In genomic region chr17:65020284-65020683, GRCh38 we compare ENCODE assay signal across 12 cellular contexts. TPM values are rescaled to one million over a fixed set of nuclear protein-coding genes. Genes with fewer than 3 reads are reported as not detected.
DNase-seq lines count a peak whose midpoint lies in the region; ATAC-seq, FAIRE-seq and TF ChIP-seq lines count a peak whose summit lies in the region.
"Had no signal": no experiment of that assay in that cellular context is flagged by ENCODE, and none has a peak within 500 bp of the region (broad histone marks: within the 10 kb centered on the region; RNA-seq: fewer than 3 reads in every experiment).

No MANE protein-coding gene starts in this region.

- in situ Hi-C loops in IMR-90 (cut with MboI; ENCODE audit: low sequenced_read_pairs), result no loop called here

- no peaks in the 10 kb centered on the region for H3K9me3 Mint-ChIP-seq in astrocyte (ENCODE audit: unreplicated experiment)
- H3K9me3 Mint-ChIP-seq in memory B cell, result no peaks in the 10 kb centered on the region
- H3K9me3 Mint-ChIP-seq: activated naive CD8-positive, alpha-beta T cell treated with anti-CD3 and anti-CD28 coated beads, Interleukin-2, amount 10 ng/mL, durations not matched to agents 7 days and 5 days had no signal

- no peak overlapping the region for H3K23ac ChIP-seq in IMR-90 (ENCODE audit: low read depth, low read length)

- H3K79me1 ChIP-seq in IMR-90 (ENCODE audit: low read depth in 1 of 2, low read length in 2 of 2), result peaks cover 35 to 80% of the 10 kb centered on the region in 2 experiments

- no peak overlapping the region for H4K91ac ChIP-seq in IMR-90 (ENCODE audit: insufficient read depth, low read depth, low read length)

- H3K14ac ChIP-seq in IMR-90 (replicated peaks; ENCODE audit: low read depth, low read length), result no peak overlapping the region

- CTCF ChIA-PET in IMR-90 (lab: Yijun Ruan, JAX), result interaction anchor here (0.6 to 1.5 kb wide), 2 partner anchors 14 to 28 kb away, joined by 3 to 4 read pairs; no protein-coding TSS in a partner anchor

- intact Hi-C loops in IMR-90 (cut with micrococcal nuclease), result loop anchor here (5.0 to 10.0 kb wide), 2 partner anchors 43 to 175 kb away; no protein-coding TSS in a partner anchor

- H3K79me2 ChIP-seq in astrocyte (ENCODE audit: insufficient read depth, low read length), result peaks cover 89% of the 10 kb centered on the region

- peaks cover 3% of the 10 kb centered on the region for H3K36me3 Mint-ChIP-seq in astrocyte (ENCODE audit: low read depth, unreplicated experiment)
- peaks cover 21% of the 10 kb centered on the region for H3K36me3 Mint-ChIP-seq in memory B cell

- ATAC-seq in IMR-90 (ENCODE audit: low read depth) (peak; percentile 52), memory B cell (ENCODE audit: low read depth) (no peak), HG03439 (IDR thresholded peaks at IDR 0.05; ENCODE audit: unreplicated experiment) (no peak), GM21360 (IDR thresholded peaks at IDR 0.05; ENCODE audit: unreplicated experiment) (no peak), HG02938 (IDR thresholded peaks at IDR 0.05; ENCODE audit: unreplicated experiment) (no peak)

- H3K4me1 Mint-ChIP-seq in astrocyte (ENCODE audit: low read depth, unreplicated experiment) (peaks cover 57% of the 10 kb centered on the region), memory B cell (peaks cover 36% of the 10 kb centered on the region)

- H3K27me3 ChIP-seq in IMR-90 (ENCODE audit: control insufficient read depth, insufficient read depth, low read length) (no peaks in the 10 kb centered on the region), astrocyte (ENCODE audit: insufficient read depth, low read length) (no peaks in the 10 kb centered on the region), tibial nerve (no peaks in the 10 kb centered on the region)
- H3K27me3 ChIP-seq: esophagus muscularis mucosa, thyroid gland had no signal

- peak overlapping the region; percentile 28; the same call in 1 of the 2 replicates for H3K27ac ChIP-seq in IMR-90 (ENCODE audit: insufficient read depth, low read length)
- H3K27ac ChIP-seq in astrocyte (ENCODE audit: low read depth, low read length), result no peak overlapping the region
- peak overlapping the region in 1 of 4 donors; percentile 55 for H3K27ac ChIP-seq in tibial nerve
- H3K27ac ChIP-seq: thyroid gland had no signal

- H4K20me1 ChIP-seq in IMR-90 (ENCODE audit: insufficient read depth, low read length) (peaks cover 92% of the 10 kb centered on the region), astrocyte (ENCODE audit: insufficient read depth, low read length) (peaks cover 72% of the 10 kb centered on the region)

- no peak for TF ChIP-seq RAD21 in IMR-90 (IDR thresholded peaks at IDR 0.05; ENCODE audit: low read length)

- H2AFZ ChIP-seq in IMR-90 (replicated peaks; ENCODE audit: low read length, poor library complexity), result no peak overlapping the region
- H2AFZ ChIP-seq in astrocyte (ENCODE audit: low read depth, low read length), result no peak overlapping the region

- TF ChIP-seq EP300 in tibial nerve (IDR thresholded peaks at IDR 0.05), result peak in 1 of 2 donors; percentile 63

- H3K36me3 ChIP-seq in IMR-90 (ENCODE audit: control insufficient read depth, insufficient read depth, low read length), result peaks cover 3% of the 10 kb centered on the region; the same call in 1 of the 2 replicates
- peaks cover 2% of the 10 kb centered on the region for H3K36me3 ChIP-seq in astrocyte (ENCODE audit: insufficient read depth, low read length)
- peaks cover 0 to 9% (median 0%) of the 10 kb centered on the region in 3 donors for H3K36me3 ChIP-seq in tibial nerve
- H3K36me3 ChIP-seq: thyroid gland had no signal

- no peak overlapping the region for H2AK9ac ChIP-seq in IMR-90 (replicated peaks; ENCODE audit: low read depth, low read length, poor library complexity)

- H3K27me3 Mint-ChIP-seq in astrocyte (ENCODE audit: low read depth, unreplicated experiment), result no peaks in the 10 kb centered on the region
- H3K27me3 Mint-ChIP-seq in memory B cell, result no peaks in the 10 kb centered on the region
- H3K27me3 Mint-ChIP-seq: activated naive CD8-positive, alpha-beta T cell treated with anti-CD3 and anti-CD28 coated beads, Interleukin-2, amount 10 ng/mL, durations not matched to agents 7 days and 5 days had no signal

- H3K4ac ChIP-seq in IMR-90 (ENCODE audit: low read depth, low read length), result no peak overlapping the region

- H3K56ac ChIP-seq in IMR-90 (ENCODE audit: extremely low read depth, insufficient read depth, low read length), result no peak overlapping the region

- TF ChIP-seq POLR2A in IMR-90 (IDR thresholded peaks at IDR 0.05; ENCODE audit: low read depth, low read length) (no peak), tibial nerve (IDR thresholded peaks at IDR 0.05) (no peak)

- H2BK120ac ChIP-seq in IMR-90 (ENCODE audit: low read depth, low read length), result no peak overlapping the region

- DNase-seq in AG10803 (ENCODE audit: low read depth) (peak; percentile 91), IMR-90 (peak; percentile 91), astrocyte (ENCODE audit: low read depth) (peak; percentile 26), memory B cell (ENCODE audit: low spot score in 2 of 2) (no peak), tibial nerve (ENCODE audit: low spot score in 2 of 2) (no peak)
- DNase-seq: activated naive CD8-positive, alpha-beta T cell treated with anti-CD3 and anti-CD28 coated beads, Interleukin-2, amount 10 ng/mL, durations not matched to agents 7 days and 5 days; stimulated activated CD4-positive, alpha-beta T cell treated with anti-CD3 and anti-CD28 coated beads, Interleukin-2, amount 100 ng/mL, for 24 hours; thyroid gland had no signal

- no CpG with 5 or more reads among the region's 3 CpGs for WGBS in IMR-90 (ENCODE audit: extremely low coverage in 2 of 2, insufficient read length in 1 of 2), 2 experiments
- 73 to 76% methylated on average over 3 of the region's 3 CpGs for WGBS in tibial nerve, 2 donors

- H3K4me3 ChIP-seq in AG10803 (ENCODE audit: low read length) (no peak overlapping the region), IMR-90 (ENCODE audit: insufficient read depth, low read depth, low read length) (no peak overlapping the region), astrocyte (ENCODE audit: insufficient read depth, low read depth, low read length) (no peak overlapping the region), tibial nerve (no peak overlapping the region)
- H3K4me3 ChIP-seq: esophagus muscularis mucosa, thyroid gland had no signal

- no peak overlapping the region; a peak in 1 of 4 replicates for H4K8ac ChIP-seq in IMR-90 (ENCODE audit: low read depth in 2 of 2, low read length in 2 of 2)

- dilution Hi-C loops in IMR-90 (cut with HindIII; ENCODE audit: low sequenced_read_pairs, unreplicated experiment), result no loop called here

- POLR2A ChIA-PET in IMR-90 (lab: Charles Lee; ENCODE audit: unreplicated experiment), result no interaction called here

- H3K9me1 ChIP-seq in IMR-90 (ENCODE audit: insufficient read depth, low read length), result peaks cover 30% of the 10 kb centered on the region

- H3K9ac ChIP-seq in IMR-90 (ENCODE audit: low read depth, low read length) (no peak overlapping the region), astrocyte (ENCODE audit: low read length) (no peak overlapping the region)

- peak overlapping the region; percentile 16 for H2BK5ac ChIP-seq in IMR-90 (ENCODE audit: low read depth, low read length, poor library complexity, severe bottlenecking)

- H2BK15ac ChIP-seq in IMR-90 (ENCODE audit: low read depth, low read length), result no peak overlapping the region

- H3K4me2 ChIP-seq in IMR-90 (ENCODE audit: low read depth, low read length) (peak overlapping the region; percentile 70), astrocyte (ENCODE audit: low read length) (no peak overlapping the region)

- no TSS peak for BruUV-seq in IMR-90 (replicated peaks; lab: Mats Ljungman, UMichigan)

- no peak overlapping the region for H2AK5ac ChIP-seq in IMR-90 (ENCODE audit: low read depth, low read length)

- H3K27ac Mint-ChIP-seq in astrocyte (ENCODE audit: unreplicated experiment) (peak overlapping the region; percentile 4), memory B cell (peak overlapping the region; percentile 54)
- H3K27ac Mint-ChIP-seq: activated naive CD8-positive, alpha-beta T cell treated with anti-CD3 and anti-CD28 coated beads, Interleukin-2, amount 10 ng/mL, durations not matched to agents 7 days and 5 days had no signal

- H3K4me1 ChIP-seq in IMR-90 (ENCODE audit: control insufficient read depth, insufficient read depth, low read length) (peaks cover 24% of the 10 kb centered on the region), astrocyte (ENCODE audit: insufficient read depth, low read length) (peaks cover 14% of the 10 kb centered on the region), tibial nerve (peaks cover 0 to 74% (median 42%) of the 10 kb centered on the region in 4 donors)

- H3K4me3 Mint-ChIP-seq in astrocyte (ENCODE audit: unreplicated experiment) (no peak overlapping the region), memory B cell (no peak overlapping the region)
- H3K4me3 Mint-ChIP-seq: activated naive CD8-positive, alpha-beta T cell treated with anti-CD3 and anti-CD28 coated beads, Interleukin-2, amount 10 ng/mL, durations not matched to agents 7 days and 5 days had no signal

- no peak overlapping the region; the same call in 1 of the 2 replicates for H3K18ac ChIP-seq in IMR-90 (ENCODE audit: low read depth, low read length)

- no peak overlapping the region for H2BK20ac ChIP-seq in IMR-90 (ENCODE audit: low read depth, low read length)

- no peak for FAIRE-seq in astrocyte (lab: Jason Lieb, UNC)

- H4K5ac ChIP-seq in IMR-90 (ENCODE audit: low read depth, low read length), result no peak overlapping the region

- no peaks in the 10 kb centered on the region for H3K9me3 ChIP-seq in IMR-90 (ENCODE audit: control insufficient read depth, insufficient read depth, low read length)
- H3K9me3 ChIP-seq in astrocyte (ENCODE audit: insufficient read depth, low read depth, low read length), result no peaks in the 10 kb centered on the region
- no peaks in the 10 kb centered on the region for H3K9me3 ChIP-seq in tibial nerve
- H3K9me3 ChIP-seq: esophagus muscularis mucosa, thyroid gland had no signal

- TF ChIP-seq CTCF in AG10803 (conservative IDR thresholded peaks at IDR 0.05; ENCODE audit: low read length), result no peak
- TF ChIP-seq CTCF in IMR-90 (conservative IDR thresholded peaks at IDR 0.05; ENCODE audit: low read depth, low read length), result no peak
- no peak for TF ChIP-seq CTCF in astrocyte (IDR thresholded peaks at IDR 0.05; ENCODE audit: insufficient read depth, low read depth, low read length)
- no peak for TF ChIP-seq CTCF in tibial nerve (IDR thresholded peaks at IDR 0.05)

TF ChIP-seq in IMR-90, 13 proteins besides CTCF, POLR2A, EP300 and RAD21 (continues in another document):
- TF ChIP-seq BHLHE40 (IDR thresholded peaks at IDR 0.05; ENCODE audit: low read depth, low read length), result peak; percentile 77

RNA-seq across cellular contexts. Expression of gene GNA13, which starts 36.3 kb away (rescaled TPM):
- total RNA-seq in IMR-90 (2012; rRNA removed) (37.6 and 57.2 TPM in 2 replicates), astrocyte (63.6 and 65.2 TPM in 2 replicates), tibial nerve (10 to 100 TPM; 40.2 to 57.2 (median 45.1) TPM)
- 11.3 and 13.8 TPM in 2 replicates for polyA plus RNA-seq in IMR-90 (2012; rRNA removed)
- 3.5 and 3.9 TPM in 2 replicates for polyA plus RNA-seq in IMR-90 (2012; cell fraction: cytosol; rRNA removed)
- 2.6 and 9.4 TPM in 2 replicates for polyA plus RNA-seq in IMR-90 (2012; cell fraction: nucleus; rRNA removed; ENCODE audit: low replicate concordance)

Comparison
In these comparisons a context has a peak if more than half of its experiments do, and no peak if none do; other contexts are left out.
1. DNase-seq: peak in AG10803 (single experiment), IMR-90 (single experiment) and astrocyte (single experiment); none in memory B cell (0 of 2) and tibial nerve (0 of 2).